Comparison of ENCODE assay signal across 10 cellular contexts in genomic region chr11:72613977-72614376, GRCh38.
DNase-seq lines count a peak whose midpoint lies in the region; ATAC-seq and TF ChIP-seq lines count a peak whose summit lies in the region.
"Had no signal": no experiment of that assay in that cellular context is flagged by ENCODE, and none has a peak within 500 bp of the region (broad histone marks: within the 10 kb centered on the region; RNA-seq: fewer than 3 reads in every experiment).

No MANE protein-coding gene starts in this region.

- H3K4me2 ChIP-seq in MM.1S (ENCODE audit: low read depth, low read length) = no peak overlapping the region

- no peaks in the 10 kb centered on the region for H3K36me3 ChIP-seq in left lung
- no peaks in the 10 kb centered on the region for H3K36me3 ChIP-seq in MM.1S (replicated peaks; ENCODE audit: insufficient read depth, low read length)
- H3K36me3 ChIP-seq: vagina had no signal

- H3K9me3 ChIP-seq in left lung (no peaks in the 10 kb centered on the region), MM.1S (replicated peaks; ENCODE audit: insufficient read depth, low read length) (no peaks in the 10 kb centered on the region)
- H3K9me3 ChIP-seq: vagina had no signal

- H3K4me1 ChIP-seq in left lung (peaks cover 0 to 25% of the 10 kb centered on the region in 2 donors), MM.1S (ENCODE audit: low read length) (no peaks in the 10 kb centered on the region)

- no peaks in the 10 kb centered on the region for H3K79me2 ChIP-seq in MM.1S (ENCODE audit: low read length)

- peak; percentile 93 for DNase-seq in GF-D8 (lab: John Stamatoyannopoulos, UW)
- peak; percentile 95 for DNase-seq in NOMO-1 treated with DMSO at 0.1 percent for 48 hours (lab: John Stamatoyannopoulos, UW; ENCODE audit: unreplicated experiment)
- DNase-seq in left lung = peak; percentile 77 to 86
- no peak for DNase-seq in activated CD4-positive, alpha-beta T cell treated with anti-CD3 and anti-CD28 coated beads, Interleukin-2, amount 50 U/mL, for 4 hours
- no peak for DNase-seq in NCI-H1694 treated with DMSO at 0.1 percent for 48 hours (lab: John Stamatoyannopoulos, UW)
- no peak for DNase-seq in MM.1S
- DNase-seq: SW 1271 had no signal

- no peaks in the 10 kb centered on the region for H3K9me2 ChIP-seq in MM.1S (replicated peaks; ENCODE audit: insufficient read depth, low read length)

- intact Hi-C loops in left lung (cut with DNase I) = no loop called here

- peaks cover 0 to 92% of the 10 kb centered on the region in 2 donors for H3K27me3 ChIP-seq in left lung
- H3K27me3 ChIP-seq in MM.1S (replicated peaks; ENCODE audit: insufficient read depth, low read length) = peaks cover 87% of the 10 kb centered on the region
- H3K27me3 ChIP-seq: vagina had no signal

- no peak overlapping the region for H3K27ac ChIP-seq in left lung
- no peak overlapping the region for H3K27ac ChIP-seq in MM.1S (ENCODE audit: low read length)
- H3K27ac ChIP-seq: vagina had no signal

- H3K4me3 ChIP-seq in left lung (no peak overlapping the region), MM.1S (ENCODE audit: low read length) (no peak overlapping the region)
- H3K4me3 ChIP-seq: vagina had no signal

- no peak overlapping the region for H2AFZ ChIP-seq in MM.1S (ENCODE audit: low read length)

- H3F3A ChIP-seq in MM.1S (ENCODE audit: insufficient read depth, low read length) = no peaks in the 10 kb centered on the region

- no peaks in the 10 kb centered on the region for H4K20me1 ChIP-seq in MM.1S (ENCODE audit: insufficient read depth, low read length)

- no peak overlapping the region for H3K9ac ChIP-seq in MM.1S (ENCODE audit: low read length)

- ATAC-seq in GM21360 (IDR thresholded peaks at IDR 0.05; ENCODE audit: unreplicated experiment) = peak; percentile 81
- ATAC-seq in left lung = peak; percentile 45
- ATAC-seq in GM18520 (IDR thresholded peaks at IDR 0.05; ENCODE audit: unreplicated experiment) = no peak

- no peak for TF ChIP-seq CTCF in left lung (IDR thresholded peaks at IDR 0.05)
- TF ChIP-seq CTCF in MM.1S (IDR thresholded peaks at IDR 0.05; ENCODE audit: low read length) = no peak

Comparison
In these comparisons a context has a peak if more than half of its experiments do, and no peak if none do; other contexts are left out.
1. DNase-seq: peak in GF-D8 (single experiment), NOMO-1 treated with DMSO at 0.1 percent for 48 hours (single experiment) and left lung (2 of 2); none in activated CD4-positive, alpha-beta T cell treated with anti-CD3 and anti-CD28 coated beads, Interleukin-2, amount 50 U/mL, for 4 hours (0 of 2), NCI-H1694 treated with DMSO at 0.1 percent for 48 hours (single experiment) and MM.1S (single experiment).